ENCODE assay signal across 9 cellular contexts in genomic region chr4:8171941-8172924, GRCh38. TPM values are rescaled to one million over a fixed set of nuclear protein-coding genes. Genes with fewer than 3 reads are reported as not detected.
A peak's percentile ranks its signal among the peaks of the same experiment; 100 is the strongest.
DNase-seq lines count a peak whose midpoint lies in the region; ATAC-seq and TF ChIP-seq lines count a peak whose summit lies in the region.
"Had no signal": no experiment of that assay in that cellular context is flagged by ENCODE, and none has a peak within 500 bp of the region (broad histone marks: within the 10 kb centered on the region; RNA-seq: fewer than 3 reads in every experiment).

No MANE protein-coding gene starts in this region.

- no peak overlapping the region for H3K9ac ChIP-seq in IMR-90 (ENCODE audit: low read depth, low read length)
- H3K9ac ChIP-seq in SK-N-SH: no peak overlapping the region

- no peaks in the 10 kb centered on the region for H3F3A ChIP-seq in SK-N-SH (replicated peaks; ENCODE audit: insufficient read depth)

- TF ChIP-seq CTCF in IMR-90 (conservative IDR thresholded peaks at IDR 0.05; ENCODE audit: low read depth, low read length) (no peak), nephron progenitor cell (IDR thresholded peaks at IDR 0.05) (no peak), SK-N-SH (IDR thresholded peaks at IDR 0.05) (no peak)

- H3K9me1 ChIP-seq in IMR-90 (ENCODE audit: insufficient read depth, low read length): no peaks in the 10 kb centered on the region

- TF ChIP-seq RAD21 in IMR-90 (IDR thresholded peaks at IDR 0.05; ENCODE audit: low read length): no peak
- no peak for TF ChIP-seq RAD21 in SK-N-SH (IDR thresholded peaks at IDR 0.05; ENCODE audit: low read length)

- WGBS in IMR-90 (ENCODE audit: extremely low coverage in 2 of 2, insufficient read length in 1 of 2), 2 experiments: 73% methylated on average over 21 of the region's 37 CpGs; no CpG with 5 or more reads in 1 of the 2 experiments
- WGBS in SK-N-SH (ENCODE audit: low lambda C conversion rate): 65% methylated on average over 30 of the region's 37 CpGs

- H3K4ac ChIP-seq in IMR-90 (ENCODE audit: low read depth, low read length): no peak overlapping the region

- H3K4me3 ChIP-seq in IMR-90 (ENCODE audit: insufficient read depth, low read depth, low read length): no peak overlapping the region
- H3K4me3 ChIP-seq in SK-N-SH (ENCODE audit: low read depth in 2 of 2, low read length in 1 of 2): no peak overlapping the region

- no peak overlapping the region for H3K18ac ChIP-seq in IMR-90 (ENCODE audit: low read depth, low read length)

- H3K9me3 ChIP-seq in IMR-90 (ENCODE audit: control insufficient read depth, insufficient read depth, low read length): peaks cover 11% of the 10 kb centered on the region
- no peaks in the 10 kb centered on the region for H3K9me3 ChIP-seq in SK-N-SH

- H3K27me3 Mint-ChIP-seq in nephron progenitor cell (ENCODE audit: low read depth, poor library complexity): peaks cover 32% of the 10 kb centered on the region

- H3K56ac ChIP-seq in IMR-90 (ENCODE audit: extremely low read depth, insufficient read depth, low read length): no peak overlapping the region

- no peaks in the 10 kb centered on the region for H3K79me2 ChIP-seq in SK-N-SH (ENCODE audit: insufficient read depth)

- intact Hi-C loops in IMR-90 (cut with micrococcal nuclease): no loop called here

- peak; percentile 66 for ATAC-seq in GM18861 (IDR thresholded peaks at IDR 0.05; ENCODE audit: unreplicated experiment)
- ATAC-seq in GM21723 (IDR thresholded peaks at IDR 0.05; ENCODE audit: unreplicated experiment): peak; percentile 86
- ATAC-seq in IMR-90 (ENCODE audit: low read depth): no peak

- H3K36me3 Mint-ChIP-seq in nephron progenitor cell (ENCODE audit: low read depth): no peaks in the 10 kb centered on the region

- H3K14ac ChIP-seq in IMR-90 (replicated peaks; ENCODE audit: low read depth, low read length): no peak overlapping the region

- H2AFZ ChIP-seq in IMR-90 (replicated peaks; ENCODE audit: low read length, poor library complexity): no peak overlapping the region
- no peak overlapping the region for H2AFZ ChIP-seq in SK-N-SH (ENCODE audit: low read depth)

- H2BK15ac ChIP-seq in IMR-90 (ENCODE audit: low read depth, low read length): no peak overlapping the region

- DNase-seq in IMR-90 (peak; percentile 56), NCI-H1048 (lab: John Stamatoyannopoulos, UW) (no peak), OCI-M2 (lab: John Stamatoyannopoulos, UW; ENCODE audit: unreplicated experiment) (no peak), nephron progenitor cell (no peak), SK-N-SH (no peak)
- peak; percentile 22 for DNase-seq in stimulated activated CD4-positive, alpha-beta T cell treated with anti-CD3 and anti-CD28 coated beads, Interleukin-12 subunit alpha, Interleukin-12 subunit beta, amount 100 ng/mL, for 4 hours
- DNase-seq: SHP77 treated with DMSO at 0.1 percent for 48 hours had no signal

- H3K9me3 Mint-ChIP-seq in nephron progenitor cell: peaks cover 12% of the 10 kb centered on the region

- no peak overlapping the region for H2BK120ac ChIP-seq in IMR-90 (ENCODE audit: low read depth, low read length)

- peaks cover 22% of the 10 kb centered on the region for H3K4me1 Mint-ChIP-seq in nephron progenitor cell

- peak overlapping the region; percentile 42 for H2AK9ac ChIP-seq in IMR-90 (replicated peaks; ENCODE audit: low read depth, low read length, poor library complexity)

- no peaks in the 10 kb centered on the region for H3K9me2 ChIP-seq in SK-N-SH

- no peaks in the 10 kb centered on the region for H3K79me1 ChIP-seq in IMR-90 (ENCODE audit: low read depth in 1 of 2, low read length in 2 of 2)

- TF ChIP-seq POLR2A in IMR-90 (IDR thresholded peaks at IDR 0.05; ENCODE audit: low read depth, low read length): no peak

- in situ Hi-C loops in IMR-90 (cut with MboI; ENCODE audit: low sequenced_read_pairs): no loop called here

- dilution Hi-C loops in IMR-90 (cut with HindIII; ENCODE audit: low sequenced_read_pairs, unreplicated experiment): no loop called here

- H3K27me3 ChIP-seq in IMR-90 (ENCODE audit: control insufficient read depth, insufficient read depth, low read length) (peaks cover 44% of the 10 kb centered on the region), SK-N-SH (ENCODE audit: insufficient read depth) (0 out of 2 replicates have a peak, but pooled peaks cover 6% of the 10 kb centered on the region)

- H3K23ac ChIP-seq in IMR-90 (ENCODE audit: low read depth, low read length): no peak overlapping the region

- CTCF ChIA-PET in IMR-90 (lab: Yijun Ruan, JAX): no interaction called here
- CTCF ChIA-PET in SK-N-SH (lab: Yijun Ruan, JAX): interaction anchor here (0.9 to 1.6 kb wide), 4 partner anchors 13 to 156 kb away, joined by 3 read pairs; no protein-coding TSS in a partner anchor

- no peak overlapping the region for H2BK20ac ChIP-seq in IMR-90 (ENCODE audit: low read depth, low read length)

- H4K91ac ChIP-seq in IMR-90 (ENCODE audit: insufficient read depth, low read depth, low read length): no peak overlapping the region

- no peak overlapping the region for H3K4me3 Mint-ChIP-seq in nephron progenitor cell

- no peak overlapping the region for H4K8ac ChIP-seq in IMR-90 (ENCODE audit: low read depth in 2 of 2, low read length in 2 of 2)

- no peak overlapping the region for H2BK5ac ChIP-seq in IMR-90 (ENCODE audit: low read depth, low read length, poor library complexity, severe bottlenecking)

- no peaks in the 10 kb centered on the region for H3K36me3 ChIP-seq in IMR-90 (ENCODE audit: control insufficient read depth, insufficient read depth, low read length)
- no peaks in the 10 kb centered on the region for H3K36me3 ChIP-seq in SK-N-SH (replicated peaks in 1 of 2; ENCODE audit: control insufficient read depth in 1 of 2, insufficient read depth in 2 of 2, low read length in 1 of 2)

- H3K27ac ChIP-seq in IMR-90 (ENCODE audit: insufficient read depth, low read length) (no peak overlapping the region), SK-N-SH (ENCODE audit: low read depth in 2 of 2, low read length in 1 of 2) (no peak overlapping the region)

- H3K4me1 ChIP-seq in IMR-90 (ENCODE audit: control insufficient read depth, insufficient read depth, low read length): no peaks in the 10 kb centered on the region
- peaks cover 0 to 9% of the 10 kb centered on the region in 2 experiments; a peak in 1 of 4 replicates for H3K4me1 ChIP-seq in SK-N-SH (ENCODE audit: control insufficient read depth in 1 of 2, insufficient read depth in 2 of 2, low read depth in 1 of 2, low read length in 1 of 2)

- H3K4me2 ChIP-seq in IMR-90 (ENCODE audit: low read depth, low read length): no peak overlapping the region
- no peak overlapping the region for H3K4me2 ChIP-seq in SK-N-SH

- H3K27ac Mint-ChIP-seq in nephron progenitor cell: no peak overlapping the region

- POLR2A ChIA-PET in IMR-90 (lab: Charles Lee; ENCODE audit: unreplicated experiment): no interaction called here
- POLR2A ChIA-PET in SK-N-SH (lab: Yijun Ruan, JAX): interaction anchor here (0.7 kb wide), 1 partner anchor 22 kb away, joined by 3 read pairs; no protein-coding TSS in a partner anchor

- H4K20me1 ChIP-seq in IMR-90 (ENCODE audit: insufficient read depth, low read length) (peaks cover 6% of the 10 kb centered on the region), SK-N-SH (ENCODE audit: insufficient read depth) (no peaks in the 10 kb centered on the region)

- BruUV-seq in IMR-90 (replicated peaks; lab: Mats Ljungman, UMichigan): no TSS peak

- no peak overlapping the region for H2AK5ac ChIP-seq in IMR-90 (ENCODE audit: low read depth, low read length)

- no peak overlapping the region for H4K5ac ChIP-seq in IMR-90 (ENCODE audit: low read depth, low read length)

- TF ChIP-seq EP300 in SK-N-SH (IDR thresholded peaks at IDR 0.05; ENCODE audit: borderline replicate concordance in 1 of 2, low read depth in 1 of 2, low read length in 1 of 2): no peak

TF ChIP-seq in IMR-90, 13 proteins besides CTCF, POLR2A, EP300 and RAD21 (continues in another document):
- no peak for TF ChIP-seq RCOR1 (IDR thresholded peaks at IDR 0.05; ENCODE audit: insufficient replicate concordance, low read length)
- no peak for TF ChIP-seq CEBPB (IDR thresholded peaks at IDR 0.05; ENCODE audit: low read depth, low read length)
- TF ChIP-seq RFX5 (IDR thresholded peaks at IDR 0.05; ENCODE audit: low read depth, low read length): no peak
- TF ChIP-seq NFE2L2 (IDR thresholded peaks at IDR 0.05; ENCODE audit: low read depth, low read length): no peak
- no peak for TF ChIP-seq BHLHE40 (IDR thresholded peaks at IDR 0.05; ENCODE audit: low read depth, low read length)
- no peak for TF ChIP-seq MXI1 (IDR thresholded peaks at IDR 0.05; ENCODE audit: borderline replicate concordance, low read depth, low read length)
- no peak for TF ChIP-seq FOS (IDR thresholded peaks at IDR 0.05; ENCODE audit: low read depth, low read length)

TF ChIP-seq in SK-N-SH, 30 proteins besides CTCF, POLR2A, EP300 and RAD21 (continues in another document):
- TF ChIP-seq FOSL2 (IDR thresholded peaks at IDR 0.05; ENCODE audit: borderline replicate concordance, low read depth) (no peak), USF1 (IDR thresholded peaks at IDR 0.05; ENCODE audit: borderline replicate concordance, low read depth) (no peak), RFX5 (IDR thresholded peaks at IDR 0.05; ENCODE audit: low read length) (no peak), MXI1 (IDR thresholded peaks at IDR 0.05; ENCODE audit: low read depth, low read length) (no peak), GABPA (IDR thresholded peaks at IDR 0.05; ENCODE audit: low read depth) (no peak)

RNA-seq across cellular contexts. Expression of gene ABLIM2, which starts 13.6 kb away (rescaled TPM):
- total RNA-seq in IMR-90 (2012; rRNA removed): under 0.01 TPM in 2 replicates
- polyA plus RNA-seq in IMR-90 (2012; rRNA removed) (0.07 and 0.10 TPM in 2 replicates), SK-N-SH (2012; rRNA removed) (0.53 and 0.80 TPM in 2 replicates)
- polyA plus RNA-seq in IMR-90 (2012; cell fraction: cytosol; rRNA removed): 0.05 and 0.08 TPM in 2 replicates
- 0.08 TPM in 2 replicates for polyA plus RNA-seq in IMR-90 (2012; cell fraction: nucleus; rRNA removed; ENCODE audit: low replicate concordance)
- polyA plus RNA-seq in SK-N-SH (2012; cell fraction: cytosol; rRNA removed): 0.50 and 0.66 TPM in 2 replicates
- 1.1 and 4.2 TPM in 2 replicates for polyA plus RNA-seq in SK-N-SH (2012; cell fraction: nucleus; rRNA removed)

RNA-seq across cellular contexts. Expression of gene SH3TC1, which starts 26.9 kb away (rescaled TPM):
- 1.4 and 1.6 TPM in 2 replicates for total RNA-seq in IMR-90 (2012; rRNA removed)
- polyA plus RNA-seq in IMR-90 (2012; rRNA removed) (2.2 and 2.3 TPM in 2 replicates), SK-N-SH (2012; rRNA removed) (2.7 and 2.9 TPM in 2 replicates)
- polyA plus RNA-seq in IMR-90 (2012; cell fraction: cytosol; rRNA removed): 2.4 and 2.5 TPM in 2 replicates
- polyA plus RNA-seq in IMR-90 (2012; cell fraction: nucleus; rRNA removed; ENCODE audit: low replicate concordance): 7.2 and 19.2 TPM in 2 replicates
- 0.54 and 1.2 TPM in 2 replicates for polyA plus RNA-seq in SK-N-SH (2012; cell fraction: cytosol; rRNA removed)
- polyA plus RNA-seq in SK-N-SH (2012; cell fraction: nucleus; rRNA removed): 8.4 and 11.3 TPM in 2 replicates

Comparison
In these comparisons a context has a peak if more than half of its experiments do, and no peak if none do; other contexts are left out.
1. DNase-seq: peak in IMR-90 (single experiment) and stimulated activated CD4-positive, alpha-beta T cell treated with anti-CD3 and anti-CD28 coated beads, Interleukin-12 subunit alpha, Interleukin-12 subunit beta, amount 100 ng/mL, for 4 hours (single experiment); none in NCI-H1048 (single experiment), OCI-M2 (single experiment), nephron progenitor cell (single experiment) and SK-N-SH (single experiment).